Comparison of ENCODE assay signal across 1 cellular context in genomic region chr10:28254290-28254985, GRCh38.
TF ChIP-seq lines count a peak whose summit lies in the region.

No MANE protein-coding gene starts in this region.

TF ChIP-seq in HepG2, 621 proteins besides CTCF, POLR2A, EP300 and RAD21:
- TF ChIP-seq PATZ1 (CRISPR knock-in tag; IDR thresholded peaks at IDR 0.05) (no peak), TEF (CRISPR knock-in tag; IDR thresholded peaks at IDR 0.05) (no peak), CBFB (CRISPR knock-in tag; IDR thresholded peaks at IDR 0.05) (no peak), CREBL2 (CRISPR knock-in tag; IDR thresholded peaks at IDR 0.05; ENCODE audit: borderline replicate concordance) (no peak), SNAPC4 (CRISPR knock-in tag; IDR thresholded peaks at IDR 0.05) (no peak), HMG20A (CRISPR knock-in tag; IDR thresholded peaks at IDR 0.05; ENCODE audit: borderline replicate concordance) (no peak), ZNF614 (CRISPR knock-in tag; IDR thresholded peaks at IDR 0.05; ENCODE audit: borderline replicate concordance) (no peak), ZNF761 (CRISPR knock-in tag; conservative IDR thresholded peaks at IDR 0.05) (no peak), U2AF1 (optimal IDR thresholded peaks at IDR 0.05; ENCODE audit: low read depth, low read length) (no peak)
